8 cellular contexts compared by ENCODE assay signal in genomic region chr15:101167791-101168462, GRCh38.
DNase-seq lines count a peak whose midpoint lies in the region; ATAC-seq, FAIRE-seq and TF ChIP-seq lines count a peak whose summit lies in the region.

No MANE protein-coding gene starts in this region.

- no peaks in the 10 kb centered on the region for H3K79me2 ChIP-seq in KMS-11 (ENCODE audit: insufficient read depth, low read depth)

- H3K4me3 ChIP-seq in KMS-11 (IDR thresholded peaks at IDR 0.05; ENCODE audit: insufficient read depth, low read depth, low read length) (no peak overlapping the region), thoracic aorta (peak overlapping the region; percentile 59)

- H3K9me3 Mint-ChIP-seq in natural killer cell: peaks cover 0 to 4% of the 10 kb centered on the region in 2 donors

- TF ChIP-seq CTCF in KMS-11 (conservative IDR thresholded peaks at IDR 0.05; ENCODE audit: low read depth, low read length): no peak
- no peak for TF ChIP-seq CTCF in natural killer cell (IDR thresholded peaks at IDR 0.05)
- no peak for TF ChIP-seq CTCF in thoracic aorta (IDR thresholded peaks at IDR 0.05)

- H3K9ac ChIP-seq in KMS-11: no peak overlapping the region; the same call in 1 of the 2 replicates

- no peak for TF ChIP-seq POLR2A in GM12891 (IDR thresholded peaks at IDR 0.05; ENCODE audit: low read depth, low read length)

- peak overlapping the region; percentile 66 to 86 for H3K27ac Mint-ChIP-seq in natural killer cell

- H3K4me1 Mint-ChIP-seq in natural killer cell: peaks cover 25 to 30% of the 10 kb centered on the region in 2 donors

- H3K4me1 ChIP-seq in KMS-11 (ENCODE audit: low read depth, poor library complexity, severe bottlenecking) (peaks cover 34% of the 10 kb centered on the region), thoracic aorta (ENCODE audit: control insufficient read depth in 1 of 2, low read depth in 2 of 2) (peaks cover 44 to 68% of the 10 kb centered on the region in 2 donors)

- no peak overlapping the region for H2AFZ ChIP-seq in KMS-11 (ENCODE audit: low read depth)

- H3K4me3 Mint-ChIP-seq in natural killer cell: peak overlapping the region; percentile 68

- no peaks in the 10 kb centered on the region for H3K27me3 ChIP-seq in KMS-11 (ENCODE audit: insufficient read depth, low read depth)
- H3K27me3 ChIP-seq in thoracic aorta (replicated peaks; ENCODE audit: insufficient read depth): no peaks in the 10 kb centered on the region

- DNase-seq in GM12891 (ENCODE audit: insufficient read length, low spot score): peak; percentile 43
- DNase-seq in activated CD8-positive, alpha-beta memory T cell treated with anti-CD3 and anti-CD28 coated beads for 1 hour (ENCODE audit: extremely low read depth in 1 of 2, low read depth in 1 of 2): peak; percentile 9 to 31
- DNase-seq in epithelial cell of prostate (ENCODE audit: low read depth, low spot score): peak; percentile 64
- DNase-seq in natural killer cell: no peak
- DNase-seq in thoracic aorta (ENCODE audit: low spot score): peak; percentile 77
- DNase-seq in NCI-H2171 treated with DMSO at 0.1 percent for 48 hours (lab: John Stamatoyannopoulos, UW): no peak
- no peak for DNase-seq in cortex of kidney (lab: John Stamatoyannopoulos, UW)

- H3K27me3 Mint-ChIP-seq in natural killer cell (ENCODE audit: low read depth in 2 of 2): no peaks in the 10 kb centered on the region

- H4K20me1 ChIP-seq in KMS-11 (ENCODE audit: insufficient read depth): no peaks in the 10 kb centered on the region

- intact Hi-C loops in natural killer cell (cut with micrococcal nuclease): no loop called here

- H3K27ac ChIP-seq in KMS-11: peak overlapping the region; percentile 63
- H3K27ac ChIP-seq in epithelial cell of prostate: peak overlapping the region; percentile 94
- peak overlapping the region; percentile 95 to 96 for H3K27ac ChIP-seq in thoracic aorta

- ATAC-seq in natural killer cell (peak; percentile 71 to 83 (median 71)), thoracic aorta (ENCODE audit: insufficient number of reproducible peaks, low FRiP score, low read depth) (peak; percentile 71)

- peak; percentile 56 for FAIRE-seq in GM12891 (lab: Jason Lieb, UNC)

- H3K9me3 ChIP-seq in thoracic aorta: peaks cover 9% of the 10 kb centered on the region

- H3K36me3 Mint-ChIP-seq in natural killer cell: peaks cover 23% of the 10 kb centered on the region

- H3K36me3 ChIP-seq in KMS-11 (ENCODE audit: insufficient read depth) (no peaks in the 10 kb centered on the region), thoracic aorta (no peaks in the 10 kb centered on the region)

- peak overlapping the region; percentile 19 for H3K4me2 ChIP-seq in KMS-11

TF ChIP-seq in GM12891, 5 proteins besides CTCF, POLR2A, EP300 and RAD21:
- TF ChIP-seq PAX5 (IDR thresholded peaks at IDR 0.05; ENCODE audit: insufficient read depth, low read length, severe bottlenecking): no peak
- TF ChIP-seq SPI1 (IDR thresholded peaks at IDR 0.05; ENCODE audit: low read depth, low read length): peak; percentile 61

Comparison
In these comparisons a context has a peak if more than half of its experiments do, and no peak if none do; other contexts are left out.
1. DNase-seq: peak in GM12891 (single experiment), activated CD8-positive, alpha-beta memory T cell treated with anti-CD3 and anti-CD28 coated beads for 1 hour (2 of 2), epithelial cell of prostate (single experiment) and thoracic aorta (single experiment); none in natural killer cell (single experiment), NCI-H2171 treated with DMSO at 0.1 percent for 48 hours (single experiment) and cortex of kidney (single experiment).
2. Peak in every context shown above with its lines, with median percentiles within 50 percentile points of each other: H3K27ac ChIP-seq.